ENCODE assay signal across 19 cellular contexts in the genomic region with DNA sequence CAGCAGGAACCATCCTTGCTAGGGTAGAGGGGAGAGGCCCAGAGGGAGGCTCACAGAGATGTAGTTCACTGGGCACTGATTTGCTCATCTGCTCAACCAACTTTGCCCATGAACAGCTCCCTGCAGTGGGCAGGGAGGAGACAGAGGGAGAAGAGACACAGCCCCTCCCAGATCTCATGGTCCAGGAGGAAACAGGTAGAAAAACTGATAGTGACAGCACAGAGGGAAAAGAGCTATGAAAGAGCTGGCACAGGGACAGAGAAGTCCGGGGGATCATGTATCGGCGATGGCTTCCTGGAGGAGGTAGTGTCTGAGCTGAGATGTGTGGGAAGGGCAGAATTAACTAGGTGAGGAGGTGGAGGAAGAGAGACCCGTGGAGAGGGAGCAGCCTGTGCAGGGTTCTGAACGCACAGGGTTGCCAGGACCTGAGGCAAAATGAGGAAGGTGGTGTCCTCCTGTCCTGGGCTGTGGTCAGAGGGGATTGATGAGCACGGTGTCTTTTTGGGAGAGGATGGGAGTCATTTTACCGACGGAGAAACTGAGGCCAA.
"Had no signal": no experiment of that assay in that cellular context is flagged by ENCODE, and none has a peak within 500 bp of the region (broad histone marks: within the 10 kb centered on the region; RNA-seq: fewer than 3 reads in every experiment).

No MANE protein-coding gene starts in this region.

- H3K4me1 ChIP-seq: colonic mucosa, gastrocnemius medialis, right atrium auricular region, uterus had no signal

- ATAC-seq: gastrocnemius medialis, left cardiac atrium, left ventricle myocardium superior had no signal

- H3K27ac Mint-ChIP-seq: endodermal cell, nephron had no signal

- H3K36me3 ChIP-seq: colonic mucosa, ovary, uterus had no signal

- H3K9me3 ChIP-seq: colonic mucosa, gastrocnemius medialis, ovary, right atrium auricular region, uterus had no signal

- H3K4me3 Mint-ChIP-seq: endodermal cell, nephron had no signal

- H3K4me3 ChIP-seq: colonic mucosa, gastrocnemius medialis, lung, ovary, right atrium auricular region, uterus had no signal

- FAIRE-seq: kidney, small intestine had no signal

- H3K27ac ChIP-seq: colonic mucosa, gastrocnemius medialis, ovary, right atrium auricular region, uterus had no signal

- H3K9me3 Mint-ChIP-seq: endodermal cell, nephron had no signal

- DNase-seq: colonic mucosa; dermis blood vessel endothelial cell; effector CD4-positive, alpha-beta T cell; endodermal cell; gastrocnemius medialis; kidney; left cardiac atrium; left ventricle myocardium superior; mesenchymal stem cell; midbrain; ovary; small intestine; stimulated activated CD4-positive, alpha-beta T cell treated with anti-CD3 and anti-CD28 coated beads, Interleukin-12 subunit alpha, Interleukin-12 subunit beta, amount 100 ng/mL, for 4 hours; stimulated activated naive CD4-positive, alpha-beta T cell treated with Interleukin-2 at 50 U/mL for 16 hours; trophoblast cell; uterus had no signal

- H3K27me3 ChIP-seq: colonic mucosa, gastrocnemius medialis, ovary, right atrium auricular region, uterus had no signal

- H3K4me1 Mint-ChIP-seq: nephron had no signal
